In the genomic region with DNA sequence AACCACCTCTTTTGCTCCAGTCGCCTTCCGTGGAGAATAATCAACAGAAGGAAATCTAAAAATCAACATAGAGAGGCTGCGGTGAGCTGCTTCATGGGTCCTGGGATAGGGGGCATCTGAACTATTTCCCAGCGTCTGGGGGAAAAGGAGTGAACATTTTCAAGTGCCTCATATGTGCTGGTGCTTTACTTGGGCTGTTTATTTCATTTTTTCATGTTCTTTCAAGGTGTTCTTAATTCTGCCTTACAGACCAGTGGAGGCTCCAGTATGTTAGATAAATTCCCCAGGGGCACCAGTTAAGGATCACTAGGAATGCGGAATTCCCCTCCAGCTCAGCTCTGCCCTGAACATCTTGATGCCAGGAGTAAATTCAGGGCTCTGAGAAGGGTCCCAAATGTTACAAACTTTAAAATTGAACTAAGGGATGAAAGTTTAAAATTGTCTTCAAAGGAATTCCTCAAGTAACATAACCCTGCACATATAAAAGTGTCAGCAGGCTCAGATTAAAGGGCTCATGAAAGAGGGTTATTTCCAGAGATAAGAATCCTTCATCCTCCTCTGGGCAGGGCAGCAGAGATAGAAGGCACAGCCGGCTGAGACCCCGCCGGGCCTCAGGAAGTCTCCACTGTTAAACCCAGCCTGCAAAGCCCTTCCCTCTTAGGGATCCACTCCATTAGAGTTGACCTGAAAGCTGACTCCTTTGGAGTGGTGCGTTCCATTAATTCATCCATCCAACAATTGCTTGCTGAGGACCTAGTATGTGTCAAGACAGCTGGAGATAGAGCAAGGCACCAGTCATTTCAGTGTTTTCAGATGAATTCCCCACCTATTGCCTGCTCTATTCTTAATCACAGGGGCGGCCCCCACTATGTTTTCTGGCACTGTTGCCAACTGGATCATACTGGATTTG, we compare ENCODE assay signal across 15 cellular contexts.
A peak's percentile ranks its signal among the peaks of the same experiment; 100 is the strongest.
DNase-seq lines count a peak whose midpoint lies in the region; ATAC-seq and TF ChIP-seq lines count a peak whose summit lies in the region.
"Had no signal": no experiment of that assay in that cellular context is flagged by ENCODE, and none has a peak within 500 bp of the region (broad histone marks: within the 10 kb centered on the region; RNA-seq: fewer than 3 reads in every experiment).

No MANE protein-coding gene starts in this region.

- H3K27me3 Mint-ChIP-seq in CD14-positive monocyte (ENCODE audit: low read depth in 3 of 3) = peaks cover 3 to 18% (median 4%) of the 10 kb centered on the region in 3 donors
- peaks cover 3% of the 10 kb centered on the region for H3K27me3 Mint-ChIP-seq in activated naive CD4-positive, alpha-beta T cell treated with anti-CD3 and anti-CD28 coated beads for 36 hours (ENCODE audit: low read depth)
- H3K27me3 Mint-ChIP-seq: CD4-positive, CD25-positive, alpha-beta regulatory T cell had no signal

- H3K36me3 Mint-ChIP-seq in CD14-positive monocyte = no peaks in the 10 kb centered on the region
- H3K36me3 Mint-ChIP-seq in activated naive CD4-positive, alpha-beta T cell treated with anti-CD3 and anti-CD28 coated beads for 36 hours (ENCODE audit: low read depth) = no peaks in the 10 kb centered on the region
- H3K36me3 Mint-ChIP-seq: activated naive CD8-positive, alpha-beta T cell treated with anti-CD3 and anti-CD28 coated beads, Interleukin-2, amount 10 ng/mL, durations not matched to agents 7 days and 5 days; CD4-positive, CD25-positive, alpha-beta regulatory T cell had no signal

- peak; percentile 38 for ATAC-seq in foreskin keratinocyte

- no peak for TF ChIP-seq EP300 in sigmoid colon (IDR thresholded peaks at IDR 0.05)

- intact Hi-C loops in sigmoid colon (cut with DNase I) = no loop called here
- intact Hi-C loops in CD14-positive monocyte (cut with micrococcal nuclease) = no loop called here
- intact Hi-C loops in activated naive CD4-positive, alpha-beta T cell treated with anti-CD3 and anti-CD28 coated beads for 36 hours (cut with micrococcal nuclease) = no loop called here

- no peak overlapping the region for H3K27ac Mint-ChIP-seq in CD14-positive monocyte
- no peak overlapping the region for H3K27ac Mint-ChIP-seq in activated naive CD4-positive, alpha-beta T cell treated with anti-CD3 and anti-CD28 coated beads for 36 hours
- H3K27ac Mint-ChIP-seq: activated naive CD8-positive, alpha-beta T cell treated with anti-CD3 and anti-CD28 coated beads, Interleukin-2, amount 10 ng/mL, durations not matched to agents 7 days and 5 days; CD4-positive, CD25-positive, alpha-beta regulatory T cell had no signal

- H3K4me3 ChIP-seq in sigmoid colon = no peak overlapping the region
- H3K4me3 ChIP-seq: prostate gland had no signal

- no peak for TF ChIP-seq CTCF in RWPE1 (conservative IDR thresholded peaks at IDR 0.05; ENCODE audit: low read depth)
- TF ChIP-seq CTCF in foreskin keratinocyte (conservative IDR thresholded peaks at IDR 0.05) = no peak
- TF ChIP-seq CTCF in sigmoid colon (IDR thresholded peaks at IDR 0.05) = no peak
- no peak for TF ChIP-seq CTCF in CD14-positive monocyte (IDR thresholded peaks at IDR 0.05)

- no peaks in the 10 kb centered on the region for H3K27me3 ChIP-seq in foreskin keratinocyte
- H3K27me3 ChIP-seq in sigmoid colon = no peaks in the 10 kb centered on the region

- H3K4me3 Mint-ChIP-seq in CD14-positive monocyte = no peak overlapping the region
- no peak overlapping the region for H3K4me3 Mint-ChIP-seq in activated naive CD4-positive, alpha-beta T cell treated with anti-CD3 and anti-CD28 coated beads for 36 hours
- H3K4me3 Mint-ChIP-seq: activated naive CD8-positive, alpha-beta T cell treated with anti-CD3 and anti-CD28 coated beads, Interleukin-2, amount 10 ng/mL, durations not matched to agents 7 days and 5 days; CD4-positive, CD25-positive, alpha-beta regulatory T cell had no signal

- POLR2A ChIA-PET in RWPE1 (lab: Yijun Ruan, JAX; ENCODE audit: low non-redundant PET) = interaction anchor here (0.7 kb wide), 1 partner anchor 605 kb away, joined by 4 read pairs; no protein-coding TSS in a partner anchor

- WGBS in sigmoid colon, 2 donors = 74 to 78% methylated on average over 10 of the region's 10 CpGs

- CTCF ChIA-PET in RWPE1 (lab: Yijun Ruan, JAX) = interaction anchor here (0.6 to 0.7 kb wide), 2 partner anchors 55 to 1373 kb away, joined by 3 to 4 read pairs; no protein-coding TSS in a partner anchor
- CTCF ChIA-PET in activated naive CD4-positive, alpha-beta T cell treated with anti-CD3 and anti-CD28 coated beads for 36 hours (lab: Charles Lee) = no interaction called here

- DNase-seq in ELF-1 (ENCODE audit: low read depth, low spot score) = peak; percentile 63
- no peak for DNase-seq in RWPE1 (ENCODE audit: low spot score)
- peak in 1 of 2 donors; percentile 49 for DNase-seq in foreskin keratinocyte
- peak; percentile 2 for DNase-seq in sigmoid colon
- DNase-seq in CD14-positive monocyte (ENCODE audit: low spot score) = no peak
- no peak for DNase-seq in NCI-H526 (lab: John Stamatoyannopoulos, UW)
- DNase-seq in GM19240 (ENCODE audit: insufficient read length, low spot score) = no peak
- DNase-seq in activated naive CD4-positive, alpha-beta T cell treated with anti-CD3 and anti-CD28 coated beads for 36 hours = no peak
- DNase-seq: activated CD8-positive, alpha-beta memory T cell treated with anti-CD3 and anti-CD28 coated beads, Interleukin-2, amount 50 U/mL, for 4 hours; activated naive CD8-positive, alpha-beta T cell treated with anti-CD3 and anti-CD28 coated beads, Interleukin-2, amount 10 ng/mL, durations not matched to agents 7 days and 5 days; CD4-positive, CD25-positive, alpha-beta regulatory T cell; OCI-M1; stimulated activated CD4-positive, alpha-beta T cell treated with anti-CD3 and anti-CD28 coated beads, Interleukin-2, amount 100 ng/mL, for 24 hours; T-helper 1 cell had no signal

- no peaks in the 10 kb centered on the region for H3K36me3 ChIP-seq in sigmoid colon
- H3K36me3 ChIP-seq: prostate gland had no signal

- peak overlapping the region; percentile 5; the same call in 1 of the 2 replicates for H3K27ac ChIP-seq in RWPE1
- H3K27ac ChIP-seq in foreskin keratinocyte = peak overlapping the region; percentile 50
- peak overlapping the region in 3 of 4 donors; percentile 66 to 78 (median 78) for H3K27ac ChIP-seq in sigmoid colon

- peaks cover 30% of the 10 kb centered on the region for H3K4me1 ChIP-seq in foreskin keratinocyte
- H3K4me1 ChIP-seq in sigmoid colon = peaks cover 4 to 82% (median 70%) of the 10 kb centered on the region in 4 donors

- TF ChIP-seq POLR2A in sigmoid colon (IDR thresholded peaks at IDR 0.05) = no peak

- H3K4me1 Mint-ChIP-seq in CD14-positive monocyte = peaks cover 4% of the 10 kb centered on the region
- no peaks in the 10 kb centered on the region for H3K4me1 Mint-ChIP-seq in activated naive CD4-positive, alpha-beta T cell treated with anti-CD3 and anti-CD28 coated beads for 36 hours (ENCODE audit: low read depth)
- H3K4me1 Mint-ChIP-seq: CD4-positive, CD25-positive, alpha-beta regulatory T cell had no signal

- H3K9me3 ChIP-seq in sigmoid colon = no peaks in the 10 kb centered on the region
- H3K9me3 ChIP-seq: prostate gland had no signal

- no peaks in the 10 kb centered on the region for H3K9me3 Mint-ChIP-seq in CD14-positive monocyte
- peaks cover under 1% of the 10 kb centered on the region for H3K9me3 Mint-ChIP-seq in activated naive CD4-positive, alpha-beta T cell treated with anti-CD3 and anti-CD28 coated beads for 36 hours
- H3K9me3 Mint-ChIP-seq: activated naive CD8-positive, alpha-beta T cell treated with anti-CD3 and anti-CD28 coated beads, Interleukin-2, amount 10 ng/mL, durations not matched to agents 7 days and 5 days had no signal

Comparison
In these comparisons a context has a peak if more than half of its experiments do, and no peak if none do; other contexts are left out.
1. DNase-seq: peak in ELF-1 (single experiment) and sigmoid colon (single experiment); none in RWPE1 (single experiment), CD14-positive monocyte (single experiment), NCI-H526 (0 of 2), GM19240 (single experiment) and activated naive CD4-positive, alpha-beta T cell treated with anti-CD3 and anti-CD28 coated beads for 36 hours (single experiment).
2. H3K27ac ChIP-seq: peak in every context shown above with its lines; median percentile 78 in sigmoid colon; 50 in foreskin keratinocyte; 5 in RWPE1.